ENCODE assay signal across 23 cellular contexts in the genomic region with DNA sequence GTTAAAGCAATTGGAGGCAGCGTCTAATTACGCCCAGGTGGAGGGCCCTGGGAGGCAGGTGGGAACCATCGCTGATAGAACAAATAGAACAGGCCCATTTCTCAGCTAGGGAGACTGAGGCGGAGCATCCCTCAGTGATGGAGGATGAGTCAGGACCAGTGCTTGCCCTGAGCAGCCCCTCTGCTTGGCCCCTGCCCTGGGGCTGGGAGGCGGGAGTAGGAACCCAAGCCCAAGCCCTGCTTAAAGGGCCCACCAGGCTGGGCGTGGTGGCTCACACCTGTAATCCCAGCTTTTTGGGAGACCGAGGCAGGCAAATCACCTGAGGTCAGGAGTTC.
"Had no signal": no experiment of that assay in that cellular context is flagged by ENCODE, and none has a peak within 500 bp of the region (broad histone marks: within the 10 kb centered on the region; RNA-seq: fewer than 3 reads in every experiment).

No MANE protein-coding gene starts in this region.

- H3K27me3 Mint-ChIP-seq: activated CD4-positive, alpha-beta T cell treated with anti-CD3 and anti-CD28 coated beads, Interleukin-2, amount 10 ng/mL, durations not matched to agents 24 days and 14 days; activated CD8-positive, alpha-beta memory T cell treated with anti-CD3 and anti-CD28 coated beads, Interleukin-2, amount 10 ng/mL, durations not matched to agents 7 days and 5 days; activated naive CD8-positive, alpha-beta T cell; activated T-cell treated with anti-CD3 and anti-CD28 coated beads, Interleukin-2, amount 50 U/mL, for 24 hours had no signal

- H3K27ac Mint-ChIP-seq: activated CD4-positive, alpha-beta T cell treated with anti-CD3 and anti-CD28 coated beads, Interleukin-2, amount 10 ng/mL, durations not matched to agents 24 days and 14 days; activated CD8-positive, alpha-beta memory T cell treated with anti-CD3 and anti-CD28 coated beads, Interleukin-2, amount 10 ng/mL, durations not matched to agents 7 days and 5 days; activated naive CD4-positive, alpha-beta T cell treated with anti-CD3 and anti-CD28 coated beads for 36 hours; activated naive CD8-positive, alpha-beta T cell; activated T-cell treated with anti-CD3 and anti-CD28 coated beads, Interleukin-2, amount 50 U/mL, for 24 hours; activated T-helper 1 cell treated with anti-CD3 and anti-CD28 coated beads, Interleukin-12 subunit alpha, Interleukin-12 subunit beta, Interleukin-2, Interleukin-4 antibody, amounts not matched to agents 30 ng/mL and 10 ng/mL and 1 ng/mL, durations not matched to agents 14 hours and 24 hours and 36 hours; T-helper 1 cell treated with Interleukin-12 subunit alpha and Interleukin-12 subunit beta and Interleukin-4 antibody, amounts not matched to agents 30 μg/mL and 1 μg/mL, for 36 hours; WTC11 had no signal

- H3K4me3 Mint-ChIP-seq: activated CD4-positive, alpha-beta T cell treated with anti-CD3 and anti-CD28 coated beads, Interleukin-2, amount 10 ng/mL, durations not matched to agents 24 days and 14 days; activated CD8-positive, alpha-beta memory T cell treated with anti-CD3 and anti-CD28 coated beads, Interleukin-2, amount 10 ng/mL, durations not matched to agents 7 days and 5 days; activated naive CD4-positive, alpha-beta T cell treated with anti-CD3 and anti-CD28 coated beads for 36 hours; activated naive CD8-positive, alpha-beta T cell; activated T-cell treated with anti-CD3 and anti-CD28 coated beads, Interleukin-2, amount 50 U/mL, for 24 hours; activated T-helper 1 cell treated with anti-CD3 and anti-CD28 coated beads, Interleukin-12 subunit alpha, Interleukin-12 subunit beta, Interleukin-2, Interleukin-4 antibody, amounts not matched to agents 30 ng/mL and 10 ng/mL and 1 ng/mL, durations not matched to agents 14 hours and 24 hours and 36 hours; T-helper 1 cell treated with Interleukin-12 subunit alpha and Interleukin-12 subunit beta and Interleukin-4 antibody, amounts not matched to agents 30 μg/mL and 1 μg/mL, for 36 hours; WTC11 had no signal

- H3K36me3 Mint-ChIP-seq: activated CD8-positive, alpha-beta memory T cell treated with anti-CD3 and anti-CD28 coated beads, Interleukin-2, amount 10 ng/mL, durations not matched to agents 7 days and 5 days; activated naive CD8-positive, alpha-beta T cell; brain; WTC11 had no signal

- H3K9me3 Mint-ChIP-seq: activated CD4-positive, alpha-beta T cell treated with anti-CD3 and anti-CD28 coated beads, Interleukin-2, amount 10 ng/mL, durations not matched to agents 24 days and 14 days; activated T-cell treated with anti-CD3 and anti-CD28 coated beads, Interleukin-2, amount 50 U/mL, for 24 hours; activated T-helper 1 cell treated with anti-CD3 and anti-CD28 coated beads, Interleukin-12 subunit alpha, Interleukin-12 subunit beta, Interleukin-2, Interleukin-4 antibody, amounts not matched to agents 30 ng/mL and 10 ng/mL and 1 ng/mL, durations not matched to agents 14 hours and 24 hours and 36 hours; T-helper 1 cell treated with Interleukin-12 subunit alpha and Interleukin-12 subunit beta and Interleukin-4 antibody, amounts not matched to agents 30 μg/mL and 1 μg/mL, for 36 hours had no signal

- DNase-seq: activated CD4-positive, alpha-beta T cell treated with anti-CD3 and anti-CD28 coated beads for 1 hour; activated CD4-positive, alpha-beta T cell treated with anti-CD3 and anti-CD28 coated beads, Interleukin-2, amount 10 ng/mL, durations not matched to agents 24 days and 14 days; activated CD4-positive, alpha-beta T cell treated with anti-CD3 and anti-CD28 coated beads, Interleukin-2, amount 50 U/mL, for 48 hours; activated CD8-positive, alpha-beta memory T cell treated with anti-CD3 and anti-CD28 coated beads, Interleukin-2, amount 10 ng/mL, durations not matched to agents 7 days and 5 days; activated gamma-delta T cell; activated naive CD4-positive, alpha-beta T cell treated with anti-CD3 and anti-CD28 coated beads for 36 hours; activated T-cell treated with anti-CD3 and anti-CD28 coated beads, Interleukin-2, amount 50 U/mL, for 24 hours; amygdala; Kasumi-1; KBM-7; NCI-H1105 treated with DMSO at 0.1 percent for 48 hours; NCI-H1930; NCI-H2107; NCI-H345; NCI-H510A treated with DMSO at 0.1 percent for 48 hours; NK-92 treated with Interleukin-12 subunit alpha and Interleukin-12 subunit beta, amount 100 ng/mL, for 24 hours; PC-3; SHP77 treated with DMSO at 0.1 percent for 48 hours had no signal

- ATAC-seq: activated CD8-positive, alpha-beta memory T cell treated with anti-CD3 and anti-CD28 coated beads, Interleukin-2, amount 10 ng/mL, durations not matched to agents 7 days and 5 days; PC-3; WTC11 had no signal
